15 cellular contexts compared by ENCODE assay signal in genomic region chr7:157671358-157672255, GRCh38.
"Had no signal": no experiment of that assay in that cellular context is flagged by ENCODE, and none has a peak within 500 bp of the region (broad histone marks: within the 10 kb centered on the region; RNA-seq: fewer than 3 reads in every experiment).

No MANE protein-coding gene starts in this region.

- H3K4me3 Mint-ChIP-seq: activated naive CD4-positive, alpha-beta T cell treated with anti-CD3 and anti-CD28 coated beads, Interleukin-2, amount 50 U/mL, for 24 hours had no signal

- H3K27me3 ChIP-seq: SJSA1 had no signal

- DNase-seq: activated CD4-positive, alpha-beta T cell treated with anti-CD3 and anti-CD28 coated beads for 48 hours; activated CD8-positive, alpha-beta memory T cell treated with anti-CD3 and anti-CD28 coated beads for 24 hours; amniotic stem cell; cerebellar nuclear complex; glutamatergic neuron; left ventricle myocardium superior; mesendoderm; right cardiac atrium; stimulated activated naive CD4-positive, alpha-beta T cell treated with Interleukin-2 at 50 U/mL for 16 hours; T-cell had no signal

- H3K36me3 Mint-ChIP-seq: activated naive CD4-positive, alpha-beta T cell treated with anti-CD3 and anti-CD28 coated beads, Interleukin-2, amount 50 U/mL, for 24 hours; T-cell had no signal

- ATAC-seq: left ventricle myocardium superior, right cardiac atrium, T-cell had no signal

- H3K9me3 ChIP-seq: esophagus muscularis mucosa had no signal

- H3K4me1 ChIP-seq: esophagus muscularis mucosa had no signal

- H3K27ac ChIP-seq: esophagus muscularis mucosa, SJSA1 had no signal

- FAIRE-seq: endometrium had no signal

- H3K9me3 Mint-ChIP-seq: activated naive CD4-positive, alpha-beta T cell treated with anti-CD3 and anti-CD28 coated beads, Interleukin-2, amount 50 U/mL, for 24 hours; activated T-helper 2 cell treated with anti-CD3 and anti-CD28 coated beads, Interferon-gamma antibody, Interleukin-2, Interleukin-4, amounts not matched to agents 10 μg/mL and 5 μg/mL and 100 μg/mL, durations not matched to agents 14 hours and 24 hours and 36 hours; T-cell had no signal

- H3K36me3 ChIP-seq: esophagus muscularis mucosa, SJSA1 had no signal

- H3K4me3 ChIP-seq: esophagus muscularis mucosa, SJSA1 had no signal

- H3K27ac Mint-ChIP-seq: activated naive CD4-positive, alpha-beta T cell treated with anti-CD3 and anti-CD28 coated beads, Interleukin-2, amount 50 U/mL, for 24 hours; activated T-helper 2 cell treated with anti-CD3 and anti-CD28 coated beads, Interferon-gamma antibody, Interleukin-2, Interleukin-4, amounts not matched to agents 10 μg/mL and 5 μg/mL and 100 μg/mL, durations not matched to agents 14 hours and 24 hours and 36 hours; T-cell had no signal
